8 cellular contexts compared by ENCODE assay signal in genomic region chr1:149792502-149792901, GRCh38. TPM values are rescaled to one million over a fixed set of nuclear protein-coding genes. Genes with fewer than 3 reads are reported as not detected.
A peak's percentile ranks its signal among the peaks of the same experiment; 100 is the strongest.
DNase-seq lines count a peak whose midpoint lies in the region; FAIRE-seq and TF ChIP-seq lines count a peak whose summit lies in the region.
"Not testable (repeated sequence)": the region's sequence is repeated elsewhere in the genome, so short reads cannot be mapped to it uniquely, and the experiment has no call there.

No MANE protein-coding gene starts in this region.

- H3K4me1 Mint-ChIP-seq in activated naive CD8-positive, alpha-beta T cell treated with anti-CD3 and anti-CD28 coated beads for 36 hours; nephron progenitor cell: not testable (repeated sequence)

- H3K36me3 Mint-ChIP-seq in activated naive CD8-positive, alpha-beta T cell treated with anti-CD3 and anti-CD28 coated beads for 36 hours; nephron progenitor cell (ENCODE audit: low read depth): not testable (repeated sequence)

- H3K27me3 ChIP-seq in KMS-11 (ENCODE audit: insufficient read depth, low read depth); SU-DHL-6 (ENCODE audit: low read length); stomach: not testable (repeated sequence)

- H3K4me2 ChIP-seq in KMS-11 (peak overlapping the region; percentile 64; the same call in 1 of the 2 replicates), SU-DHL-6 (ENCODE audit: low read depth, low read length, poor library complexity, severe bottlenecking) (peak overlapping the region; percentile 29)

- H3K4me1 ChIP-seq in KMS-11 (ENCODE audit: low read depth, poor library complexity, severe bottlenecking); stomach: not testable (repeated sequence)

- TF ChIP-seq POLR2A in H54 (IDR thresholded peaks at IDR 0.05; ENCODE audit: low read depth, low read length); stomach (IDR thresholded peaks at IDR 0.05): not testable (repeated sequence)

- TF ChIP-seq EP300 in stomach (IDR thresholded peaks at IDR 0.05), result not testable (repeated sequence)

- WGBS in stomach, 5 donors, result 0 to 1% (median 0%) methylated on average over 12 to 26 of the region's 36 CpGs; no CpG with 5 or more reads in 2 of the 5 donors

- H3K9me3 ChIP-seq in SU-DHL-6 (ENCODE audit: insufficient read depth, low read length); stomach: not testable (repeated sequence)

- DNase-seq in EL (peak; percentile 24), H54 (ENCODE audit: insufficient read length, low spot score) (peak; percentile 6), germinal center (ENCODE audit: low spot score) (peak; percentile 44), nephron progenitor cell (peak; percentile 66), stomach (peak; percentile 56)
- peak; percentile 69 for DNase-seq in activated naive CD8-positive, alpha-beta T cell treated with anti-CD3 and anti-CD28 coated beads for 36 hours

- TF ChIP-seq CTCF in KMS-11 (conservative IDR thresholded peaks at IDR 0.05; ENCODE audit: low read depth, low read length) (peak; percentile 72), nephron progenitor cell (IDR thresholded peaks at IDR 0.05) (peak; percentile 51), stomach (IDR thresholded peaks at IDR 0.05) (peak in 2 of 7 experiments; percentile 3 to 64)
- TF ChIP-seq CTCF in SU-DHL-6 (IDR thresholded peaks at IDR 0.05; ENCODE audit: insufficient read depth, low read length, poor library complexity, severe bottlenecking), result not testable (repeated sequence)

- peak overlapping the region; percentile 95 for H3K4me3 Mint-ChIP-seq in activated naive CD8-positive, alpha-beta T cell treated with anti-CD3 and anti-CD28 coated beads for 36 hours
- H3K4me3 Mint-ChIP-seq in nephron progenitor cell, result peak overlapping the region; percentile 96

- H3K9ac ChIP-seq in KMS-11, result peak overlapping the region; percentile 73; the same call in 1 of the 2 replicates
- H3K9ac ChIP-seq in SU-DHL-6 (ENCODE audit: low read length), result peak overlapping the region; percentile 54

- H3K4me3 ChIP-seq in KMS-11 (IDR thresholded peaks at IDR 0.05; ENCODE audit: insufficient read depth, low read depth, low read length) (peak overlapping the region; percentile 47), SU-DHL-6 (ENCODE audit: insufficient read depth, low read length, poor library complexity, severe bottlenecking) (peak overlapping the region; percentile 50), stomach (peak overlapping the region; percentile 52 to 62 (median 57))

- H3K9me3 Mint-ChIP-seq in activated naive CD8-positive, alpha-beta T cell treated with anti-CD3 and anti-CD28 coated beads for 36 hours; nephron progenitor cell: not testable (repeated sequence)

- H4K20me1 ChIP-seq in KMS-11 (ENCODE audit: insufficient read depth); SU-DHL-6 (ENCODE audit: low read depth, low read length): not testable (repeated sequence)

- H3K27ac Mint-ChIP-seq in activated naive CD8-positive, alpha-beta T cell treated with anti-CD3 and anti-CD28 coated beads for 36 hours, result peak overlapping the region; percentile 99
- peak overlapping the region; percentile 97 for H3K27ac Mint-ChIP-seq in nephron progenitor cell

- intact Hi-C loops in stomach (cut with DNase I; ENCODE audit: low total_unique reads), result not testable (repeated sequence)

- H3F3A ChIP-seq in SU-DHL-6 (ENCODE audit: insufficient read depth), result not testable (repeated sequence)

- not testable (repeated sequence) for H3K27me3 Mint-ChIP-seq in activated naive CD8-positive, alpha-beta T cell treated with anti-CD3 and anti-CD28 coated beads for 36 hours; nephron progenitor cell (ENCODE audit: low read depth, poor library complexity)

- H3K36me3 ChIP-seq in KMS-11 (ENCODE audit: insufficient read depth); SU-DHL-6 (ENCODE audit: low read length); stomach: not testable (repeated sequence)

- not testable (repeated sequence) for H3K79me2 ChIP-seq in KMS-11 (ENCODE audit: insufficient read depth, low read depth); SU-DHL-6 (ENCODE audit: insufficient read depth, low read length)

- FAIRE-seq in H54 (lab: Jason Lieb, UNC), result not testable (repeated sequence)

- H3K27ac ChIP-seq in KMS-11, result peak overlapping the region; percentile 72
- peak overlapping the region; percentile 45; the same call in 1 of the 2 replicates for H3K27ac ChIP-seq in SU-DHL-6 (ENCODE audit: low read depth, low read length)
- peak overlapping the region; percentile 82 to 88 (median 84) for H3K27ac ChIP-seq in stomach

- H2AFZ ChIP-seq in KMS-11 (ENCODE audit: low read depth), result peak overlapping the region; percentile 100
- not testable (repeated sequence) for H2AFZ ChIP-seq in SU-DHL-6 (ENCODE audit: low read depth, low read length, severe bottlenecking)

- H3K9me2 ChIP-seq in SU-DHL-6 (replicated peaks; ENCODE audit: insufficient read depth, low read length), result not testable (repeated sequence)

RNA-seq across cellular contexts. Expression of gene FCGR1A, which starts 10.0 kb away (rescaled TPM):
- not detected for total RNA-seq in activated naive CD8-positive, alpha-beta T cell treated with anti-CD3 and anti-CD28 coated beads for 36 hours
- total RNA-seq in stomach, result 1 to 10 TPM in 2 of 5 donors, not detected in 3; 3.5 to 5.3 TPM
- polyA plus RNA-seq in stomach, result 1 to 10 TPM; 3.9 to 9.4 (median 7.5) TPM

Comparison
In these comparisons a context has a peak if more than half of its experiments do, and no peak if none do; other contexts are left out.
1. Peak in every context shown above with its lines: DNase-seq, H3K4me3 ChIP-seq and H3K27ac ChIP-seq.
2. DNase-seq: peak in every context shown above with its lines; median percentile 69 in activated naive CD8-positive, alpha-beta T cell treated with anti-CD3 and anti-CD28 coated beads for 36 hours; 66 in nephron progenitor cell; 56 in stomach; 44 in germinal center; 24 in EL; 6 in H54.